ENCODE assay signal across 8 cellular contexts in the genomic region with DNA sequence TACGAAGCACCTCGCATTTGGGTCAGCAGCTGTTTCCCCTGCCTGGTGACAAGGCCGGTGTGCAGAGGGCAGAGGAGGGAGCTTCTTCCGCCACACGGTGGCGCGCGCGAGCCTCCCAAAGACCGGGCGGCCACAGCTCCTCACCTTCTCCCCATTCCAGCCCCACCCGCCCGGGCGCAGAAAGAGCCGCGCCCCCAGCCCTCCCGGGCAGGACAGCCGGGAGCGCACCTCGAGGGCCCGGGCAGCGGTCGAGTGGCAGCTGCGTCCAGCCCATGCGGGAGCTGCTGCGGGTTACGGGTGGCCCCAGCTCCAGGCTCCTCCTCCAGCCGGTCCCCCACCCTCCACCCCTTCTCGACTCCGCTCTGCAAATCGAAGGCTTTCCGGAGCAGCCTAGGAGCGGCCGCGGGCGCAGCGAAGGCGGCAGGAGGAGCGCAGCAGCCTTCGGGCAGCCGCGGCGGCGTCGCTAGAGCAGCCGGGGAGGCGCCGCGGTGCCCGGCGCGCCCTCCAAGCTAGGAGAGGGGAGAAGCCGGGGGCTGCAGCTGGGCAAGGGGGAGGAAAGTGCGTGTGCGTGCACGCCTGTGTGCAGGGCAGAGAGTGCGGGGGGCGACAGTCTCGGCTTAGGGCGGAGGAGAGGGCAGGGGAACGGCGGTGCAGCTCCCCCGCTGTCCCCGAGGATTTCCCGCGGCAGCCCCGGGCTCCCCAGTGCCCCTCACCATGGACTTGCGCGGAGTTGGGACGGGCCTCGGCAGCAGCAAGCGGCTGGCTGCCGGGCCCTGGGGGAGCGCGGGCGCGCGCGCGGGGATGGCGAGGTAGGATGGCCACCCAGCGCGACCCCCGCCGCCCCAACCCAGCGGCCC. TPM values are rescaled to one million over a fixed set of nuclear protein-coding genes. Genes with fewer than 3 reads are reported as not detected.
A peak's percentile ranks its signal among the peaks of the same experiment; 100 is the strongest.
DNase-seq lines count a peak whose midpoint lies in the region; ATAC-seq and TF ChIP-seq lines count a peak whose summit lies in the region.

A gene (plus strand): TSS at position 348 of the 857 bp plus-strand sequence. CDS start 635 bp downstream, outside the sequence.

- H3K4me3 ChIP-seq in effector memory CD4-positive, alpha-beta T cell (ENCODE audit: insufficient read depth, low read depth, low read length, poor library complexity, severe bottlenecking), result peak within 1 kb of the TSS; percentile 44

- POLR2A ChIA-PET in CD4-positive, alpha-beta T cell (lab: Charles Lee), result no interaction called here

- no peaks in the 10 kb centered on the region for H3K36me3 ChIP-seq in effector memory CD4-positive, alpha-beta T cell (ENCODE audit: control insufficient read depth, insufficient read depth, low read length)

- H3K4me1 ChIP-seq in effector memory CD4-positive, alpha-beta T cell (ENCODE audit: control insufficient read depth, insufficient read depth, low read length, poor library complexity, severe bottlenecking), result peaks cover 10% of the 10 kb centered on the region

- no peak within 1 kb of the TSS for H3K27ac ChIP-seq in CD4-positive, alpha-beta T cell (ENCODE audit: low read depth, low read length)
- H3K27ac ChIP-seq in effector memory CD4-positive, alpha-beta T cell (ENCODE audit: insufficient read depth, low read length, poor library complexity, severe bottlenecking), result no peak within 1 kb of the TSS

- CTCF ChIA-PET in CD4-positive, alpha-beta T cell (lab: Charles Lee), result interaction anchor here (0.5 kb wide), 1 partner anchor 1720 kb away, joined by 5 read pairs; no protein-coding TSS in a partner anchor

- peak; percentile 55 for TF ChIP-seq CTCF in CD4-positive, alpha-beta T cell (IDR thresholded peaks at IDR 0.05)

- DNase-seq in CD4-positive, alpha-beta T cell, result peak in 9 of 10 experiments; percentile 5 to 53 (median 28)
- peak; percentile 67 for DNase-seq in NCI-H510A treated with DMSO at 0.1 percent for 48 hours (lab: John Stamatoyannopoulos, UW)
- DNase-seq in activated CD4-positive, alpha-beta T cell treated with anti-CD3 and anti-CD28 coated beads, Interleukin-2, amount 50 U/mL, for 48 hours, result peak; percentile 72 to 76
- DNase-seq in effector memory CD4-positive, alpha-beta T cell, result no peak
- DNase-seq in medulla oblongata (ENCODE audit: extremely low spot score), result peak; percentile 93
- peak; percentile 4 to 38 (median 22) for DNase-seq in stimulated activated CD4-positive, alpha-beta T cell treated with anti-CD3 and anti-CD28 coated beads, TNF-alpha, amount 100 ng/mL, for 4 hours (ENCODE audit: low read depth in 3 of 3)

- H3K27ac Mint-ChIP-seq in CD4-positive, alpha-beta T cell, result no peak within 1 kb of the TSS

- no peaks in the 10 kb centered on the region for H3K36me3 Mint-ChIP-seq in CD4-positive, alpha-beta T cell (ENCODE audit: low read depth)

- H3K4me3 Mint-ChIP-seq in CD4-positive, alpha-beta T cell, result peak within 1 kb of the TSS; percentile 66

- peak; percentile 51 for ATAC-seq in CD4-positive, alpha-beta T cell (ENCODE audit: poor library complexity)
- peak; percentile 92 for ATAC-seq in GM19395 (IDR thresholded peaks at IDR 0.05; ENCODE audit: unreplicated experiment)
- peak; percentile 95 for ATAC-seq in HG03460 (IDR thresholded peaks at IDR 0.05; ENCODE audit: unreplicated experiment)

- H3K27me3 ChIP-seq in CD4-positive, alpha-beta T cell (ENCODE audit: control insufficient read depth, insufficient read depth, low read length), result peaks cover 58% of the 10 kb centered on the region
- peaks cover 27% of the 10 kb centered on the region for H3K27me3 ChIP-seq in effector memory CD4-positive, alpha-beta T cell (replicated peaks; ENCODE audit: control insufficient read depth, insufficient read depth, low read length, poor library complexity, severe bottlenecking)

- H3K9me3 ChIP-seq in CD4-positive, alpha-beta T cell (ENCODE audit: control insufficient read depth, low read length), result no peaks in the 10 kb centered on the region
- no peaks in the 10 kb centered on the region for H3K9me3 ChIP-seq in effector memory CD4-positive, alpha-beta T cell (ENCODE audit: control insufficient read depth, low read length)

- peaks cover 81% of the 10 kb centered on the region for H3K27me3 Mint-ChIP-seq in CD4-positive, alpha-beta T cell

- no peaks in the 10 kb centered on the region for H3K9me3 Mint-ChIP-seq in CD4-positive, alpha-beta T cell

- peaks cover 4% of the 10 kb centered on the region for H3K4me1 Mint-ChIP-seq in CD4-positive, alpha-beta T cell (ENCODE audit: low read depth)

- intact Hi-C loops in CD4-positive, alpha-beta T cell (cut with DNase I, micrococcal nuclease), result loop anchor here in 1 of 2 experiments (5.0 kb wide), 1 partner anchor 1333 kb away; no protein-coding TSS in a partner anchor

RNA-seq across cellular contexts. Expression of the gene that starts here (rescaled TPM):
- not detected for total RNA-seq in CD4-positive, alpha-beta T cell

Comparison
In these comparisons a context has a peak if more than half of its experiments do, and no peak if none do; other contexts are left out.
1. Peak in DNase-seq and ATAC-seq in CD4-positive, alpha-beta T cell; RNA of the gene not detected or under 1 TPM.
2. DNase-seq: peak in NCI-H510A treated with DMSO at 0.1 percent for 48 hours (single experiment), activated CD4-positive, alpha-beta T cell treated with anti-CD3 and anti-CD28 coated beads, Interleukin-2, amount 50 U/mL, for 48 hours (2 of 2), medulla oblongata (single experiment) and stimulated activated CD4-positive, alpha-beta T cell treated with anti-CD3 and anti-CD28 coated beads, TNF-alpha, amount 100 ng/mL, for 4 hours (3 of 3); none in effector memory CD4-positive, alpha-beta T cell (0 of 3).
3. Peak in every context shown above with its lines, with median percentiles within 50 percentile points of each other: ATAC-seq.